19 cellular contexts compared by ENCODE assay signal in the genomic region with DNA sequence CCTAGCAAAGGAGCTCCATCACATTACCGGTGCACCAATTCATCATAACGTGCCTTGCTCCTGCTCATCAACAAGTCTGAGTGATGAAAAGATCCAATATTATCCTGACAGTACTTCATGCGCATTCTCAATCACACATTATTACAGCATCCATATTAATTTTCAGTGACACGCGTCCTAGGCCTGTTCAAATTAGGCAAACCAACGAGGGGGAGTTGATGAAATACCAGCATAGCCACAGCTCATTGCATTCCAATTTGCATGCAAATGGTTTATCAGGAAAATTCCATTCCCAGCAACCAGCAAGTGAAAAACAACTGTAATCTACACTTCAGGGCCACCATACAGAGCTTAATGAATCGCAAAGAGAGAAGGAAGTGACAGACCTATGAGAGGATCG.
DNase-seq lines count a peak whose midpoint lies in the region; TF ChIP-seq lines count a peak whose summit lies in the region.
"Had no signal": no experiment of that assay in that cellular context is flagged by ENCODE, and none has a peak within 500 bp of the region (broad histone marks: within the 10 kb centered on the region; RNA-seq: fewer than 3 reads in every experiment).

No MANE protein-coding gene starts in this region.

- no peak overlapping the region for H4K91ac ChIP-seq in H9 (ENCODE audit: insufficient read length, low read depth, low read length)
- no peak overlapping the region for H4K91ac ChIP-seq in neuronal stem cell (ENCODE audit: low read depth, low read length, poor library complexity)

- H3K27me3 Mint-ChIP-seq in H9 (ENCODE audit: low read depth): no peaks in the 10 kb centered on the region
- H3K27me3 Mint-ChIP-seq: T-cell had no signal

- H3K4me3 Mint-ChIP-seq in H9: no peak overlapping the region
- H3K4me3 Mint-ChIP-seq: immature natural killer cell, T-cell had no signal

- no peaks in the 10 kb centered on the region for H3K23me2 ChIP-seq in H9 (ENCODE audit: insufficient read length, low read depth, low read length, poor library complexity, severe bottlenecking)

- no peak overlapping the region for H3K56ac ChIP-seq in H9 (ENCODE audit: insufficient read length, low read depth, low read length)

- H3K4me1 Mint-ChIP-seq in H9: peaks cover 11 to 15% of the 10 kb centered on the region in 2 experiments
- H3K4me1 Mint-ChIP-seq: immature natural killer cell, T-cell had no signal

- TF ChIP-seq POLR2A in transverse colon (IDR thresholded peaks at IDR 0.05): no peak

- no peaks in the 10 kb centered on the region for H3K79me1 ChIP-seq in H9 (ENCODE audit: insufficient read depth, low read depth, low read length, poor library complexity, severe bottlenecking)
- no peaks in the 10 kb centered on the region for H3K79me1 ChIP-seq in neuronal stem cell (ENCODE audit: low read depth, low read length)

- H3K36me3 ChIP-seq in SK-N-MC (ENCODE audit: insufficient read depth, low read length): no peaks in the 10 kb centered on the region
- H3K36me3 ChIP-seq in smooth muscle cell (ENCODE audit: low read depth): no peaks in the 10 kb centered on the region
- no peaks in the 10 kb centered on the region for H3K36me3 ChIP-seq in neuronal stem cell (replicated peaks in 1 of 2; ENCODE audit: control insufficient read depth in 2 of 2, insufficient read depth in 2 of 2, low read length in 2 of 2)
- H3K36me3 ChIP-seq in transverse colon: no peaks in the 10 kb centered on the region
- H3K36me3 ChIP-seq: neutrophil had no signal

- no peaks in the 10 kb centered on the region for H3K9me3 ChIP-seq in H9 (ENCODE audit: control insufficient read depth, low read depth, low read length)
- H3K9me3 ChIP-seq in SK-N-MC (ENCODE audit: low read depth, low read length): no peaks in the 10 kb centered on the region
- no peaks in the 10 kb centered on the region for H3K9me3 ChIP-seq in smooth muscle cell (replicated peaks; ENCODE audit: low read depth)
- no peaks in the 10 kb centered on the region for H3K9me3 ChIP-seq in neuronal stem cell (replicated peaks in 1 of 2; ENCODE audit: control insufficient read depth in 2 of 2, insufficient read depth in 1 of 2, low read depth in 1 of 2, low read length in 2 of 2)
- no peaks in the 10 kb centered on the region for H3K9me3 ChIP-seq in transverse colon
- H3K9me3 ChIP-seq: A549, neutrophil had no signal

- no peaks in the 10 kb centered on the region for H3K79me2 ChIP-seq in H9 (ENCODE audit: insufficient read depth, low read length)
- H3K79me2 ChIP-seq in smooth muscle cell (ENCODE audit: low read depth): no peaks in the 10 kb centered on the region

- no CpG with 5 or more reads among the region's 8 CpGs for WGBS in H9 (ENCODE audit: extremely low coverage, insufficient read length, low lambda C conversion rate)
- 69% methylated on average over 8 of the region's 8 CpGs for WGBS in smooth muscle cell (ENCODE audit: low lambda C conversion rate)
- WGBS in neuronal stem cell (ENCODE audit: extremely low coverage in 2 of 2, insufficient read length in 2 of 2, insufficient replicate concordance in 1 of 2), 2 donors: no CpG with 5 or more reads among the region's 8 CpGs
- WGBS in transverse colon (ENCODE audit: low coverage in 1 of 2), 2 donors: 86 to 91% methylated on average over 3 to 8 of the region's 8 CpGs

- TF ChIP-seq CTCF in H9 (conservative IDR thresholded peaks at IDR 0.05) (no peak), smooth muscle cell (IDR thresholded peaks at IDR 0.05; ENCODE audit: borderline replicate concordance, insufficient read depth, poor library complexity, severe bottlenecking) (no peak), transverse colon (IDR thresholded peaks at IDR 0.05) (no peak)

- no peak overlapping the region for H3T11ph ChIP-seq in H9 (ENCODE audit: low read length)

- H3K4ac ChIP-seq in H9 (ENCODE audit: low read depth, low read length) (no peak overlapping the region), neuronal stem cell (ENCODE audit: low read length) (no peak overlapping the region)

- TF ChIP-seq EP300 in transverse colon (IDR thresholded peaks at IDR 0.05; ENCODE audit: low read depth): no peak

- H3K23ac ChIP-seq in H9 (ENCODE audit: insufficient read length, low read depth, low read length) (no peak overlapping the region), neuronal stem cell (ENCODE audit: low read depth, low read length, poor library complexity) (no peak overlapping the region)

- no peaks in the 10 kb centered on the region for H3K9me3 Mint-ChIP-seq in H9
- H3K9me3 Mint-ChIP-seq: immature natural killer cell, T-cell had no signal

- no peaks in the 10 kb centered on the region for H3K27me3 ChIP-seq in H9 (ENCODE audit: insufficient read depth, low read length)
- H3K27me3 ChIP-seq in smooth muscle cell (ENCODE audit: low read depth): no peaks in the 10 kb centered on the region
- H3K27me3 ChIP-seq in neuronal stem cell (ENCODE audit: control insufficient read depth in 3 of 3, insufficient read depth in 3 of 3, low read depth in 1 of 3, low read length in 3 of 3): no peaks in the 10 kb centered on the region
- H3K27me3 ChIP-seq in transverse colon: no peaks in the 10 kb centered on the region
- H3K27me3 ChIP-seq: neutrophil had no signal

- H4K5ac ChIP-seq in H9 (ENCODE audit: insufficient read length, low read depth, low read length): no peak overlapping the region

- no peak overlapping the region; a peak in 1 of 7 replicates for H3K27ac Mint-ChIP-seq in H9
- H3K27ac Mint-ChIP-seq: immature natural killer cell, T-cell had no signal

- H3K18ac ChIP-seq in H9 (ENCODE audit: insufficient read length, low read depth, low read length) (no peak overlapping the region), neuronal stem cell (ENCODE audit: low read length) (no peak overlapping the region)

- no peak overlapping the region for H3K27ac ChIP-seq in H9 (ENCODE audit: insufficient read length, low read depth, low read length)
- peak overlapping the region; percentile 82 for H3K27ac ChIP-seq in SK-N-MC
- H3K27ac ChIP-seq in smooth muscle cell (ENCODE audit: low read depth): no peak overlapping the region
- no peak overlapping the region for H3K27ac ChIP-seq in neuronal stem cell (replicated peaks; ENCODE audit: low read length)
- H3K27ac ChIP-seq in transverse colon: no peak overlapping the region
- H3K27ac ChIP-seq: A549, neutrophil had no signal

- H3K4me1 ChIP-seq in H9 (ENCODE audit: insufficient read depth, low read length) (peaks cover 14% of the 10 kb centered on the region), smooth muscle cell (ENCODE audit: low read depth) (no peaks in the 10 kb centered on the region), neuronal stem cell (ENCODE audit: control insufficient read depth in 2 of 2, insufficient read depth in 1 of 2, low read depth in 1 of 2, low read length in 2 of 2) (peaks cover under 1 to 3% of the 10 kb centered on the region in 2 donors), transverse colon (no peaks in the 10 kb centered on the region)
- H3K4me1 ChIP-seq: A549 had no signal

- H2BK20ac ChIP-seq in H9 (ENCODE audit: low read depth, low read length, poor library complexity, severe bottlenecking): no peak overlapping the region

- H3K14ac ChIP-seq in H9 (ENCODE audit: insufficient read depth, low read length) (no peak overlapping the region), neuronal stem cell (ENCODE audit: low read length) (no peak overlapping the region)

- DNase-seq in AG08395 (ENCODE audit: low spot score) (peak; percentile 7), H9 (no peak), SK-N-MC (ENCODE audit: low read depth, low spot score) (no peak), iPS-NIHi11 (ENCODE audit: low spot score) (peak; percentile 5), smooth muscle cell (lab: John Stamatoyannopoulos, UW; ENCODE audit: unreplicated experiment) (no peak), neuronal stem cell (ENCODE audit: low spot score) (no peak), transverse colon (no peak), EL (no peak)
- DNase-seq: activated CD4-positive, alpha-beta T cell treated with anti-CD3 and anti-CD28 coated beads for 48 hours; DMS153; GOT3; immature natural killer cell; NCI-H187; NCI-H510A; PC-3; SHP77 treated with DMSO at 0.1 percent for 48 hours; T-cell had no signal

- H3K9ac ChIP-seq in H9 (ENCODE audit: extremely low read depth, insufficient read length, low read length): no peak overlapping the region
- H3K9ac ChIP-seq in SK-N-MC (ENCODE audit: insufficient read length): no peak overlapping the region
- no peak overlapping the region for H3K9ac ChIP-seq in smooth muscle cell (ENCODE audit: low read depth)
- H3K9ac ChIP-seq in neuronal stem cell (ENCODE audit: low read depth, low read length, poor library complexity): no peak overlapping the region

- H2AK5ac ChIP-seq in H9 (ENCODE audit: insufficient read length, low read length): no peak overlapping the region
- no peak overlapping the region for H2AK5ac ChIP-seq in neuronal stem cell (ENCODE audit: low read depth, low read length)

- no peak overlapping the region for H3K4me3 ChIP-seq in SK-N-MC
- no peak overlapping the region for H3K4me3 ChIP-seq in smooth muscle cell
- H3K4me3 ChIP-seq in neuronal stem cell (ENCODE audit: low read length in 2 of 2): no peak overlapping the region
- no peak overlapping the region for H3K4me3 ChIP-seq in transverse colon
- H3K4me3 ChIP-seq: A549 had no signal

- H4K8ac ChIP-seq in H9 (replicated peaks; ENCODE audit: insufficient read length, low read depth, low read length) (no peak overlapping the region), neuronal stem cell (ENCODE audit: low read depth, low read length) (no peak overlapping the region)

- no peak overlapping the region for H2BK15ac ChIP-seq in H9 (ENCODE audit: low read depth, low read length)
- H2BK15ac ChIP-seq in neuronal stem cell (ENCODE audit: low read length): no peak overlapping the region

- H2BK5ac ChIP-seq in H9 (ENCODE audit: insufficient read length, low read length) (no peak overlapping the region), neuronal stem cell (ENCODE audit: low read length) (no peak overlapping the region)

- H4K20me1 ChIP-seq in H9 (ENCODE audit: control insufficient read depth, insufficient read depth, insufficient read length) (no peaks in the 10 kb centered on the region), smooth muscle cell (ENCODE audit: low read depth) (no peaks in the 10 kb centered on the region)

- peaks cover 0 to 3% (median 0%) of the 10 kb centered on the region in 3 experiments; a peak in 1 of 7 replicates for H3K36me3 Mint-ChIP-seq in H9 (ENCODE audit: insufficient read depth in 1 of 3, low read depth in 3 of 3)

- intact Hi-C loops in transverse colon (cut with DNase I; ENCODE audit: low total_unique reads): no loop called here

- H2AFZ ChIP-seq in H9 (ENCODE audit: low read length) (no peak overlapping the region), smooth muscle cell (ENCODE audit: low read depth) (no peak overlapping the region), neuronal stem cell (ENCODE audit: low read length) (no peak overlapping the region)

- no peaks in the 10 kb centered on the region for H3F3A ChIP-seq in smooth muscle cell (ENCODE audit: low read depth)

- in situ Hi-C loops in transverse colon (cut with MboI; ENCODE audit: low pct_ligation_motif_present in 1 of 4, low pct_unique_long_range_greater_than_20kb in 1 of 4, low sequenced_read_pairs in 3 of 4): loop anchor here in 1 of 4 donors (25.0 kb wide), 1 partner anchor 272 kb away; a partner anchor contains a TSS

- H3K4me2 ChIP-seq in H9 (ENCODE audit: insufficient read depth, insufficient read length, low read length) (peak overlapping the region; percentile 30), smooth muscle cell (no peak overlapping the region), neuronal stem cell (ENCODE audit: insufficient read depth, low read length, poor library complexity, severe bottlenecking) (no peak overlapping the region)
- H3K4me2 ChIP-seq: A549 had no signal

- no peak overlapping the region for H2BK120ac ChIP-seq in H9 (ENCODE audit: low read depth, low read length, poor library complexity, severe bottlenecking)
- no peak overlapping the region for H2BK120ac ChIP-seq in neuronal stem cell (ENCODE audit: low read depth, low read length)

- no peak overlapping the region for H2BK12ac ChIP-seq in H9 (ENCODE audit: insufficient read length, low read depth, low read length)
- no peak overlapping the region for H2BK12ac ChIP-seq in neuronal stem cell (ENCODE audit: low read length)

Comparison
In these comparisons a context has a peak if more than half of its experiments do, and no peak if none do; other contexts are left out.
1. DNase-seq: peak in AG08395 (single experiment) and iPS-NIHi11 (single experiment); none in H9 (single experiment), SK-N-MC (single experiment), smooth muscle cell (single experiment), neuronal stem cell (single experiment), transverse colon (single experiment) and EL (single experiment).